8 cellular contexts compared by ENCODE assay signal in genomic region chr7:139108256-139109187, GRCh38. TPM values are rescaled to one million over a fixed set of nuclear protein-coding genes. Genes with fewer than 3 reads are reported as not detected.
DNase-seq lines count a peak whose midpoint lies in the region; ATAC-seq, FAIRE-seq and TF ChIP-seq lines count a peak whose summit lies in the region.

No MANE protein-coding gene starts in this region.

- TF ChIP-seq CTCF in brain (conservative IDR thresholded peaks at IDR 0.05) (no peak), kidney (IDR thresholded peaks at IDR 0.05; ENCODE audit: borderline replicate concordance, extremely low read depth, insufficient read depth) (no peak)

- peaks cover 52% of the 10 kb centered on the region for H3K36me3 Mint-ChIP-seq in activated naive CD4-positive, alpha-beta T cell treated with anti-CD3 and anti-CD28 coated beads for 36 hours (ENCODE audit: low read depth)
- H3K36me3 Mint-ChIP-seq in brain = no peaks in the 10 kb centered on the region
- peaks cover 42% of the 10 kb centered on the region for H3K36me3 Mint-ChIP-seq in stimulated activated naive CD8-positive, alpha-beta T cell treated with anti-CD3 and anti-CD28 coated beads, Interleukin-15, Interleukin-2, amounts not matched to agents 100 ng/mL and 50 ng/mL, for 24 hours (ENCODE audit: low read depth)

- H3K9me3 ChIP-seq in kidney (ENCODE audit: control insufficient read depth in 1 of 2, low read length in 2 of 2) = no peaks in the 10 kb centered on the region

- peak; percentile 8 for ATAC-seq in HG02938 (IDR thresholded peaks at IDR 0.05; ENCODE audit: unreplicated experiment)

- peaks cover 5% of the 10 kb centered on the region for H3K9me3 Mint-ChIP-seq in activated naive CD4-positive, alpha-beta T cell treated with anti-CD3 and anti-CD28 coated beads for 36 hours
- H3K9me3 Mint-ChIP-seq in brain = peaks cover 0 to 4% (median 0%) of the 10 kb centered on the region in 5 experiments
- H3K9me3 Mint-ChIP-seq in stimulated activated naive CD8-positive, alpha-beta T cell treated with anti-CD3 and anti-CD28 coated beads, Interleukin-15, Interleukin-2, amounts not matched to agents 100 ng/mL and 50 ng/mL, for 24 hours = no peaks in the 10 kb centered on the region

- H3K36me3 ChIP-seq in kidney (ENCODE audit: control insufficient read depth in 1 of 2, insufficient read depth in 2 of 2, low read length in 2 of 2) = no peaks in the 10 kb centered on the region

- H3K27ac ChIP-seq in kidney (ENCODE audit: low read depth in 2 of 2, low read length in 2 of 2) = peak overlapping the region; percentile 93 to 95

- DNase-seq in activated naive CD4-positive, alpha-beta T cell treated with anti-CD3 and anti-CD28 coated beads for 36 hours = no peak
- no peak for DNase-seq in activated naive CD4-positive, alpha-beta T cell treated with anti-CD3 and anti-CD28 coated beads, Interleukin-2, amount 50 U/mL, for 16 hours
- DNase-seq in NCI-H69 (lab: John Stamatoyannopoulos, UW) (peak; percentile 75), kidney (peak; percentile 78), middle frontal gyrus (ENCODE audit: extremely low spot score, low spot score) (no peak)

- H3K27me3 Mint-ChIP-seq in activated naive CD4-positive, alpha-beta T cell treated with anti-CD3 and anti-CD28 coated beads for 36 hours (ENCODE audit: low read depth) = no peaks in the 10 kb centered on the region
- H3K27me3 Mint-ChIP-seq in brain = peaks cover 51% of the 10 kb centered on the region
- H3K27me3 Mint-ChIP-seq in stimulated activated naive CD8-positive, alpha-beta T cell treated with anti-CD3 and anti-CD28 coated beads, Interleukin-15, Interleukin-2, amounts not matched to agents 100 ng/mL and 50 ng/mL, for 24 hours = no peaks in the 10 kb centered on the region

- H3K9ac ChIP-seq in kidney (ENCODE audit: low read length in 2 of 2) = peak overlapping the region; percentile 41 to 70

- CTCF ChIA-PET in activated naive CD4-positive, alpha-beta T cell treated with anti-CD3 and anti-CD28 coated beads for 36 hours (lab: Charles Lee) = no interaction called here

- H3K27ac Mint-ChIP-seq in activated naive CD4-positive, alpha-beta T cell treated with anti-CD3 and anti-CD28 coated beads for 36 hours = peak overlapping the region; percentile 95
- peak overlapping the region; percentile 46 to 94 (median 67) for H3K27ac Mint-ChIP-seq in brain
- peak overlapping the region; percentile 96 for H3K27ac Mint-ChIP-seq in stimulated activated naive CD8-positive, alpha-beta T cell treated with anti-CD3 and anti-CD28 coated beads, Interleukin-15, Interleukin-2, amounts not matched to agents 100 ng/mL and 50 ng/mL, for 24 hours

- H3K4me3 ChIP-seq in kidney (ENCODE audit: low read length in 2 of 2) = peak overlapping the region; percentile 72 to 92

- intact Hi-C loops in activated naive CD4-positive, alpha-beta T cell treated with anti-CD3 and anti-CD28 coated beads for 36 hours (cut with micrococcal nuclease) = loop anchor here (1.0 to 10.0 kb wide), 9 partner anchors 10 to 1904 kb away; partner anchors contain the start of genes HIPK2, LUC7L2, MRPS33 and TRIM24
- intact Hi-C loops in kidney (cut with DNase I) = no loop called here

- H3K4me1 ChIP-seq in kidney (ENCODE audit: control insufficient read depth in 1 of 2, insufficient read depth in 1 of 2, low read depth in 1 of 2, low read length in 2 of 2) = peaks cover 3 to 6% of the 10 kb centered on the region in 2 donors

- H3K4me1 Mint-ChIP-seq in activated naive CD4-positive, alpha-beta T cell treated with anti-CD3 and anti-CD28 coated beads for 36 hours (ENCODE audit: low read depth) = peaks cover 34% of the 10 kb centered on the region
- peaks cover 20% of the 10 kb centered on the region for H3K4me1 Mint-ChIP-seq in brain
- peaks cover 42% of the 10 kb centered on the region for H3K4me1 Mint-ChIP-seq in stimulated activated naive CD8-positive, alpha-beta T cell treated with anti-CD3 and anti-CD28 coated beads, Interleukin-15, Interleukin-2, amounts not matched to agents 100 ng/mL and 50 ng/mL, for 24 hours (ENCODE audit: low read depth)

- H3K4me3 Mint-ChIP-seq in activated naive CD4-positive, alpha-beta T cell treated with anti-CD3 and anti-CD28 coated beads for 36 hours = peak overlapping the region; percentile 92
- H3K4me3 Mint-ChIP-seq in brain = peak overlapping the region; percentile 92 to 96 (median 94)
- peak overlapping the region; percentile 96 for H3K4me3 Mint-ChIP-seq in stimulated activated naive CD8-positive, alpha-beta T cell treated with anti-CD3 and anti-CD28 coated beads, Interleukin-15, Interleukin-2, amounts not matched to agents 100 ng/mL and 50 ng/mL, for 24 hours

- FAIRE-seq in kidney (lab: Jason Lieb, UNC) = no peak

RNA-seq across cellular contexts. Expression of gene ZC3HAV1, which starts 1.0 kb away (rescaled TPM):
- total RNA-seq in activated naive CD4-positive, alpha-beta T cell treated with anti-CD3 and anti-CD28 coated beads for 36 hours = 100 to 1,000 TPM; 131 to 134 TPM
- 10.7 TPM for polyA plus RNA-seq in brain (ENCODE audit: insufficient read depth, low read depth, low replicate concordance)
- total RNA-seq in kidney = 40.2 TPM
- 11.1 TPM for polyA plus RNA-seq in kidney (ENCODE audit: insufficient read depth, low read depth, low replicate concordance)

Comparison
In these comparisons a context has a peak if more than half of its experiments do, and no peak if none do; other contexts are left out.
1. DNase-seq: peak in NCI-H69 (single experiment) and kidney (single experiment); none in activated naive CD4-positive, alpha-beta T cell treated with anti-CD3 and anti-CD28 coated beads for 36 hours (single experiment), activated naive CD4-positive, alpha-beta T cell treated with anti-CD3 and anti-CD28 coated beads, Interleukin-2, amount 50 U/mL, for 16 hours (single experiment) and middle frontal gyrus (single experiment).
2. Peak in every context shown above with its lines, with median percentiles within 50 percentile points of each other: H3K27ac Mint-ChIP-seq and H3K4me3 Mint-ChIP-seq.